ENCODE assay signal across 22 cellular contexts in genomic region chr1:17955302-17956285, GRCh38.
"Had no signal": no experiment of that assay in that cellular context is flagged by ENCODE, and none has a peak within 500 bp of the region (broad histone marks: within the 10 kb centered on the region; RNA-seq: fewer than 3 reads in every experiment).

No MANE protein-coding gene starts in this region.

- H3K4me1 ChIP-seq: tibial artery, uterus had no signal

- H3K36me3 ChIP-seq: cardiac muscle cell, tibial artery, uterus had no signal

- H3K4me1 Mint-ChIP-seq: activated naive CD8-positive, alpha-beta T cell treated with anti-CD3 and anti-CD28 coated beads for 36 hours; mesothelial cell of epicardium; nephron had no signal

- H3K27ac ChIP-seq: cardiac muscle cell, tibial artery, uterus had no signal

- H3K9me3 Mint-ChIP-seq: activated B cell treated with CpG ODN at 0.5 μM for 24 hours; activated CD4-positive, alpha-beta memory T cell treated with anti-CD3 and anti-CD28 coated beads for 36 hours; activated naive CD8-positive, alpha-beta T cell treated with anti-CD3 and anti-CD28 coated beads for 36 hours; mesothelial cell of epicardium; nephron had no signal

- FAIRE-seq: islet of Langerhans had no signal

- H3K36me3 Mint-ChIP-seq: activated CD4-positive, alpha-beta memory T cell treated with anti-CD3 and anti-CD28 coated beads for 36 hours; activated naive CD8-positive, alpha-beta T cell treated with anti-CD3 and anti-CD28 coated beads for 36 hours; mesothelial cell of epicardium had no signal

- H3K4me3 Mint-ChIP-seq: activated B cell treated with CpG ODN at 0.5 μM for 24 hours; activated CD4-positive, alpha-beta memory T cell treated with anti-CD3 and anti-CD28 coated beads for 36 hours; activated naive CD8-positive, alpha-beta T cell treated with anti-CD3 and anti-CD28 coated beads for 36 hours; dendritic cell treated with granulocyte-macrophage colony-stimulating factor and Interleukin-4, amounts not matched to agents 40 ng/mL and 50 ng/mL, for 4 days; mesothelial cell of epicardium; nephron had no signal

- H3K4me3 ChIP-seq: cardiac muscle cell, lung, tibial artery, uterus had no signal

- H3K27ac Mint-ChIP-seq: activated B cell treated with CpG ODN at 0.5 μM for 24 hours; activated CD4-positive, alpha-beta memory T cell treated with anti-CD3 and anti-CD28 coated beads for 36 hours; activated naive CD8-positive, alpha-beta T cell treated with anti-CD3 and anti-CD28 coated beads for 36 hours; dendritic cell treated with granulocyte-macrophage colony-stimulating factor and Interleukin-4, amounts not matched to agents 40 ng/mL and 50 ng/mL, for 4 days; mesothelial cell of epicardium; nephron had no signal

- H3K9me3 ChIP-seq: tibial artery, uterus had no signal

- DNase-seq: activated B cell treated with CpG ODN at 0.5 μM for 24 hours; activated CD4-positive, alpha-beta memory T cell treated with anti-CD3 and anti-CD28 coated beads for 36 hours; activated CD4-positive, alpha-beta T cell treated with anti-CD3 and anti-CD28 coated beads for 4 hours; activated naive CD4-positive, alpha-beta T cell; activated naive CD8-positive, alpha-beta T cell treated with anti-CD3 and anti-CD28 coated beads for 36 hours; activated T-cell treated with anti-CD3 and anti-CD28 coated beads for 4 hours; amniotic stem cell; effector CD8-positive, alpha-beta T cell; foreskin melanocyte; glutamatergic neuron; hippocampal formation; occipital lobe; stimulated activated naive CD8-positive, alpha-beta T cell treated with anti-CD3 and anti-CD28 coated beads, Interleukin-15, Interleukin-2, amounts not matched to agents 100 U/mL and 50 U/mL, for 24 hours; substantia nigra; tibial artery; uterus had no signal

- ATAC-seq: stimulated activated naive CD8-positive, alpha-beta T cell treated with anti-CD3 and anti-CD28 coated beads, Interleukin-15, Interleukin-2, amounts not matched to agents 100 U/mL and 50 U/mL, for 24 hours had no signal
